Comparison of ENCODE assay signal across 17 cellular contexts in the genomic region with DNA sequence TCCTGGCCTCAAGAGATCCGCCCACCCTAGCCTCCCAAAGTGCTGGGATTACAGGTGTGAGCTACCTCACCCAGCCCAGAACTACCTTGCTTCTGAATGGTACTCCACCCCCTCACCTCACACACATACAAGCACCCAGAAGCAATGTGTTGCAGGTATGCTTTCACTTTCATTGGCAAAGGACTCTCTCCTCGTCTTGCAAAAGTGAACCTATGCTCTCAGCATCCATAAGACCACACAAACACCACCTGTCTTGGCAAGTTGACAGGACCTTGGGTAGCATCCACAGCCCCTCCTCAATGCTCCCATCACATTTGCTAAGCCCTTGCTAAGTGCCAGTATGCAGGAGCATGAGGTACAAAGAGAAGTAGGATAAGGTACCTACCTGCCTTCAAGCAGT. TPM values are rescaled to one million over a fixed set of nuclear protein-coding genes. Genes with fewer than 3 reads are reported as not detected.
DNase-seq lines count a peak whose midpoint lies in the region; ATAC-seq, FAIRE-seq and TF ChIP-seq lines count a peak whose summit lies in the region.
"Had no signal": no experiment of that assay in that cellular context is flagged by ENCODE, and none has a peak within 500 bp of the region (broad histone marks: within the 10 kb centered on the region; RNA-seq: fewer than 3 reads in every experiment).

No MANE protein-coding gene starts in this region.

- H3K36me3 Mint-ChIP-seq in astrocyte (ENCODE audit: low read depth, unreplicated experiment) (peaks cover 3% of the 10 kb centered on the region), memory B cell (no peaks in the 10 kb centered on the region)
- H3K36me3 Mint-ChIP-seq: stimulated activated effector memory CD8-positive, alpha-beta T cell treated with anti-CD3 and anti-CD28 coated beads, Interleukin-12 subunit alpha, Interleukin-12 subunit beta, amount 100 ng/mL, for 72 hours had no signal

- FAIRE-seq in astrocyte (lab: Jason Lieb, UNC) = no peak

- H3K27me3 ChIP-seq in heart right ventricle = no peaks in the 10 kb centered on the region
- no peaks in the 10 kb centered on the region for H3K27me3 ChIP-seq in astrocyte (ENCODE audit: insufficient read depth, low read length)
- H3K27me3 ChIP-seq: SJSA1 had no signal

- H3K27ac Mint-ChIP-seq in astrocyte (ENCODE audit: unreplicated experiment) (no peak overlapping the region), memory B cell (peak overlapping the region; percentile 66)
- H3K27ac Mint-ChIP-seq: activated naive CD4-positive, alpha-beta T cell treated with anti-CD3 and anti-CD28 coated beads for 36 hours; stimulated activated effector memory CD8-positive, alpha-beta T cell treated with anti-CD3 and anti-CD28 coated beads, Interleukin-12 subunit alpha, Interleukin-12 subunit beta, amount 100 ng/mL, for 72 hours had no signal

- H3K9me3 Mint-ChIP-seq in astrocyte (ENCODE audit: unreplicated experiment) = no peaks in the 10 kb centered on the region
- H3K9me3 Mint-ChIP-seq in memory B cell = no peaks in the 10 kb centered on the region
- H3K9me3 Mint-ChIP-seq: activated naive CD4-positive, alpha-beta T cell treated with anti-CD3 and anti-CD28 coated beads for 36 hours; stimulated activated effector memory CD8-positive, alpha-beta T cell treated with anti-CD3 and anti-CD28 coated beads, Interleukin-12 subunit alpha, Interleukin-12 subunit beta, amount 100 ng/mL, for 72 hours had no signal

- H3K4me3 ChIP-seq in heart right ventricle (peak overlapping the region in 4 of 10 donors; percentile 11 to 88 (median 82)), astrocyte (ENCODE audit: insufficient read depth, low read depth, low read length) (no peak overlapping the region)
- H3K4me3 ChIP-seq: GM12878, SJSA1 had no signal

- H3K27me3 Mint-ChIP-seq in astrocyte (ENCODE audit: low read depth, unreplicated experiment) = no peaks in the 10 kb centered on the region
- no peaks in the 10 kb centered on the region for H3K27me3 Mint-ChIP-seq in memory B cell

- H3K36me3 ChIP-seq in heart right ventricle = peaks cover 0 to 19% (median 0%) of the 10 kb centered on the region in 9 donors
- no peaks in the 10 kb centered on the region for H3K36me3 ChIP-seq in astrocyte (ENCODE audit: insufficient read depth, low read length)

- WGBS in heart right ventricle, 2 donors = 72 to 82% methylated on average over 2 of the region's 2 CpGs

- peak overlapping the region; percentile 85 for H3K4me2 ChIP-seq in astrocyte (ENCODE audit: low read length)

- no peak overlapping the region for H3K9ac ChIP-seq in astrocyte (ENCODE audit: low read length)

- H2AFZ ChIP-seq in astrocyte (ENCODE audit: low read depth, low read length) = no peak overlapping the region

- H3K9me3 ChIP-seq in heart right ventricle (no peaks in the 10 kb centered on the region), astrocyte (ENCODE audit: insufficient read depth, low read depth, low read length) (no peaks in the 10 kb centered on the region)
- H3K9me3 ChIP-seq: SJSA1 had no signal

- H3K27ac ChIP-seq in heart right ventricle = peak overlapping the region in 7 of 10 donors; percentile 85 to 94 (median 93)
- H3K27ac ChIP-seq in astrocyte (ENCODE audit: low read depth, low read length) = no peak overlapping the region
- H3K27ac ChIP-seq: SJSA1 had no signal

- peaks cover 27% of the 10 kb centered on the region for H3K4me1 Mint-ChIP-seq in astrocyte (ENCODE audit: low read depth, unreplicated experiment)
- H3K4me1 Mint-ChIP-seq in memory B cell = peaks cover 36% of the 10 kb centered on the region

- DNase-seq in heart right ventricle (no peak), Right ventricle myocardium inferior (ENCODE audit: missing footprints) (no peak), astrocyte (ENCODE audit: low read depth) (no peak), memory B cell (ENCODE audit: low spot score in 2 of 2) (no peak), KG1 (lab: John Stamatoyannopoulos, UW) (no peak), HuH-7 (ENCODE audit: low spot score) (no peak), SIG-M5 treated with dmso at 0.1 percent for 504 hours (lab: John Stamatoyannopoulos, UW; ENCODE audit: unreplicated experiment) (no peak)
- DNase-seq: activated CD4-positive, alpha-beta T cell treated with anti-CD3 and anti-CD28 coated beads for 4 hours; activated CD8-positive, alpha-beta memory T cell treated with anti-CD3 and anti-CD28 coated beads, Interleukin-2, amount 50 U/mL, for 48 hours; activated naive CD4-positive, alpha-beta T cell treated with anti-CD3 and anti-CD28 coated beads for 36 hours; NCI-H1048; NCI-H2107; T-helper 9 cell had no signal

- H3K4me3 Mint-ChIP-seq in astrocyte (ENCODE audit: unreplicated experiment) (no peak overlapping the region), memory B cell (peak overlapping the region; percentile 57)
- H3K4me3 Mint-ChIP-seq: activated naive CD4-positive, alpha-beta T cell treated with anti-CD3 and anti-CD28 coated beads for 36 hours; stimulated activated effector memory CD8-positive, alpha-beta T cell treated with anti-CD3 and anti-CD28 coated beads, Interleukin-12 subunit alpha, Interleukin-12 subunit beta, amount 100 ng/mL, for 72 hours had no signal

- ATAC-seq in heart right ventricle (no peak), Right ventricle myocardium inferior (no peak), memory B cell (ENCODE audit: low read depth) (peak; percentile 14), HG02840 (IDR thresholded peaks at IDR 0.05; ENCODE audit: low FRiP score, unreplicated experiment) (no peak)
- ATAC-seq: GM12878; stimulated activated effector memory CD8-positive, alpha-beta T cell treated with anti-CD3 and anti-CD28 coated beads, Interleukin-12 subunit alpha, Interleukin-12 subunit beta, amount 100 ng/mL, for 72 hours had no signal

- no peak for TF ChIP-seq CTCF in heart right ventricle (IDR thresholded peaks at IDR 0.05)
- no peak for TF ChIP-seq CTCF in astrocyte (IDR thresholded peaks at IDR 0.05; ENCODE audit: insufficient read depth, low read depth, low read length)

- intact Hi-C loops in heart right ventricle (cut with DNase I) (loop anchor here in 8 of 10 donors (5.0 to 10.0 kb wide), 7 partner anchors 49 to 379 kb away; partner anchors contain the start of genes DEK (in 1 of the 8), FAM8A1 (in 1 of the 8) and NUP153 (in 1 of the 8)), Right ventricle myocardium inferior (cut with DNase I) (loop anchor here (10.0 kb wide), 1 partner anchor 149 kb away; no protein-coding TSS in a partner anchor)

- peaks cover 71% of the 10 kb centered on the region for H3K79me2 ChIP-seq in astrocyte (ENCODE audit: insufficient read depth, low read length)

- H3K4me1 ChIP-seq in heart right ventricle (peaks cover 0 to 76% (median 56%) of the 10 kb centered on the region in 9 donors), astrocyte (ENCODE audit: insufficient read depth, low read length) (peaks cover 38% of the 10 kb centered on the region)

- H4K20me1 ChIP-seq in astrocyte (ENCODE audit: insufficient read depth, low read length) = peaks cover 27% of the 10 kb centered on the region

RNA-seq across cellular contexts. Expression of gene KIF13A, which starts 3.7 kb away (rescaled TPM):
- total RNA-seq in heart right ventricle = 100 to 1,000 TPM in 6 of 10 donors, 10 to 100 TPM in 4; 48.0 to 198 (median 118) TPM
- 10 to 100 TPM; 16.7 to 17.2 TPM for polyA plus RNA-seq in heart right ventricle
- 57.3 TPM for total RNA-seq in Right ventricle myocardium inferior
- total RNA-seq in astrocyte = 38.1 and 38.4 TPM in 2 replicates
- total RNA-seq: activated naive CD4-positive, alpha-beta T cell treated with anti-CD3 and anti-CD28 coated beads for 36 hours had no signal
